Comparison of ENCODE assay signal across 21 cellular contexts in genomic region chr5:120255214-120255613, GRCh38.
DNase-seq lines count a peak whose midpoint lies in the region; ATAC-seq and TF ChIP-seq lines count a peak whose summit lies in the region.
"Had no signal": no experiment of that assay in that cellular context is flagged by ENCODE, and none has a peak within 500 bp of the region (broad histone marks: within the 10 kb centered on the region; RNA-seq: fewer than 3 reads in every experiment).

No MANE protein-coding gene starts in this region.

- TF ChIP-seq POLR2A in GM18505 (IDR thresholded peaks at IDR 0.05; ENCODE audit: borderline replicate concordance, extremely low read depth, insufficient read depth, insufficient read length), result no peak

- DNase-seq in H4 (ENCODE audit: low spot score), result peak; percentile 9
- peak; percentile 6 for DNase-seq in astrocyte of the hippocampus (ENCODE audit: low read depth, low spot score)
- DNase-seq in CD4-positive, alpha-beta T cell, result no peak
- DNase-seq: BE2C; Calu3; CD4-positive, alpha-beta memory T cell; DMS79; GDM1; NCI-H1436; NCI-H2029 treated with DMSO at 0.1 percent for 48 hours; NCI-H2171 treated with DMSO at 0.1 percent for 48 hours; NCI-H82; SHP77; SK-N-SH; T-cell; T-helper 9 cell had no signal

- no peaks in the 10 kb centered on the region for H3K9me3 ChIP-seq in CD4-positive, alpha-beta T cell (ENCODE audit: control insufficient read depth, low read length)
- H3K9me3 ChIP-seq: BE2C, SK-N-SH had no signal

- no peaks in the 10 kb centered on the region for H3K4me1 Mint-ChIP-seq in CD4-positive, alpha-beta T cell (ENCODE audit: low read depth)
- H3K4me1 Mint-ChIP-seq: CD4-positive, alpha-beta memory T cell; T-cell had no signal

- no peaks in the 10 kb centered on the region for H3K27me3 ChIP-seq in CD4-positive, alpha-beta T cell (ENCODE audit: control insufficient read depth, insufficient read depth, low read length)
- H3K27me3 ChIP-seq: BE2C had no signal

- H3K27me3 Mint-ChIP-seq in CD4-positive, alpha-beta T cell, result no peaks in the 10 kb centered on the region
- H3K27me3 Mint-ChIP-seq: CD4-positive, alpha-beta memory T cell; T-cell had no signal

- no peak overlapping the region for H3K4me3 Mint-ChIP-seq in CD4-positive, alpha-beta T cell
- H3K4me3 Mint-ChIP-seq: CD4-positive, alpha-beta memory T cell; T-cell had no signal

- H3K27ac ChIP-seq in CD4-positive, alpha-beta T cell (ENCODE audit: low read depth, low read length), result no peak overlapping the region

- no peaks in the 10 kb centered on the region for H3K36me3 Mint-ChIP-seq in CD4-positive, alpha-beta T cell (ENCODE audit: low read depth)
- H3K36me3 Mint-ChIP-seq: CD4-positive, alpha-beta memory T cell; T-cell had no signal

- POLR2A ChIA-PET in CD4-positive, alpha-beta T cell (lab: Charles Lee), result no interaction called here

- no peak for TF ChIP-seq CTCF in CD4-positive, alpha-beta T cell (IDR thresholded peaks at IDR 0.05)

- CTCF ChIA-PET in CD4-positive, alpha-beta T cell (lab: Charles Lee), result no interaction called here

- H3K27ac Mint-ChIP-seq in CD4-positive, alpha-beta T cell, result no peak overlapping the region
- H3K27ac Mint-ChIP-seq: CD4-positive, alpha-beta memory T cell; T-cell had no signal

- ATAC-seq in GM18519 (IDR thresholded peaks at IDR 0.05; ENCODE audit: low FRiP score, unreplicated experiment) (peak; percentile 40), HG03565 (IDR thresholded peaks at IDR 0.05; ENCODE audit: unreplicated experiment) (peak; percentile 52), GM18505 (IDR thresholded peaks at IDR 0.05; ENCODE audit: unreplicated experiment) (no peak), GM21825 (IDR thresholded peaks at IDR 0.05; ENCODE audit: unreplicated experiment) (no peak), GM18511 (IDR thresholded peaks at IDR 0.05; ENCODE audit: unreplicated experiment) (no peak)
- ATAC-seq in CD4-positive, alpha-beta T cell (ENCODE audit: poor library complexity), result no peak
- ATAC-seq: T-cell had no signal

- intact Hi-C loops in CD4-positive, alpha-beta T cell (cut with DNase I, micrococcal nuclease), result no loop called here

- H3K9me3 Mint-ChIP-seq in CD4-positive, alpha-beta T cell, result no peaks in the 10 kb centered on the region

Comparison
In these comparisons a context has a peak if more than half of its experiments do, and no peak if none do; other contexts are left out.
1. ATAC-seq: peak in GM18519 (single experiment) and HG03565 (single experiment); none in GM18505 (single experiment), GM21825 (single experiment), GM18511 (single experiment) and CD4-positive, alpha-beta T cell (single experiment).
2. DNase-seq: peak in H4 (single experiment) and astrocyte of the hippocampus (single experiment); none in CD4-positive, alpha-beta T cell (0 of 10).